Comparison of ENCODE assay signal across 31 cellular contexts in genomic region chr19:10083911-10084310, GRCh38.
"Had no signal": no experiment of that assay in that cellular context is flagged by ENCODE, and none has a peak within 500 bp of the region (broad histone marks: within the 10 kb centered on the region; RNA-seq: fewer than 3 reads in every experiment).

No MANE protein-coding gene starts in this region.

- ATAC-seq: activated CD4-positive, alpha-beta T cell treated with anti-CD3 and anti-CD28 coated beads for 36 hours; activated CD4-positive, CD25-positive, alpha-beta regulatory T cell treated with anti-CD3 and anti-CD28 coated beads, Interleukin-2, amount 50 U/mL, for 24 hours; activated naive CD8-positive, alpha-beta T cell treated with anti-CD3 and anti-CD28 coated beads, Interleukin-2, amount 50 U/mL, for 24 hours; activated T-cell treated with anti-CD3 and anti-CD28 coated beads, Interleukin-2, amount 50 U/mL, for 4 hours; PC-3 had no signal

- H3K4me3 Mint-ChIP-seq: activated CD4-positive, alpha-beta T cell treated with anti-CD3 and anti-CD28 coated beads for 36 hours; activated naive CD4-positive, alpha-beta T cell treated with anti-CD3 and anti-CD28 coated beads, Interleukin-2, amount 10 ng/mL, durations not matched to agents 7 days and 5 days; activated naive CD8-positive, alpha-beta T cell; activated naive CD8-positive, alpha-beta T cell treated with anti-CD3 and anti-CD28 coated beads, Interleukin-2, amount 50 U/mL, for 24 hours; activated T-cell treated with anti-CD3 and anti-CD28 coated beads, Interleukin-2, amount 50 U/mL, for 4 hours; activated T-helper 1 cell treated with anti-CD3 and anti-CD28 coated beads, Interleukin-12 subunit alpha, Interleukin-12 subunit beta, Interleukin-2, Interleukin-4 antibody, amounts not matched to agents 30 ng/mL and 10 ng/mL and 1 ng/mL, durations not matched to agents 14 hours and 24 hours and 36 hours; T-helper 1 cell treated with Interleukin-12 subunit alpha and Interleukin-12 subunit beta and Interleukin-4 antibody, amounts not matched to agents 30 μg/mL and 1 μg/mL, for 36 hours; T-helper 2 cell treated with Interferon-gamma antibody and Interleukin-4, amounts not matched to agents 5 μg/mL and 100 μg/mL, for 36 hours had no signal

- DNase-seq: activated CD4-positive, alpha-beta T cell treated with anti-CD3 and anti-CD28 coated beads for 36 hours; activated CD4-positive, alpha-beta T cell treated with anti-CD3 and anti-CD28 coated beads, Interleukin-2, amount 50 U/mL, for 1 hour; activated CD8-positive, alpha-beta memory T cell treated with anti-CD3 and anti-CD28 coated beads, Interleukin-2, amount 50 U/mL, for 4 hours; activated naive CD4-positive, alpha-beta T cell treated with anti-CD3 and anti-CD28 coated beads, Interleukin-2, amount 10 ng/mL, durations not matched to agents 7 days and 5 days; activated naive CD8-positive, alpha-beta T cell treated with anti-CD3 and anti-CD28 coated beads, Interleukin-2, amount 50 U/mL, for 24 hours; activated T-cell treated with anti-CD3 and anti-CD28 coated beads for 4 hours; activated T-cell treated with anti-CD3 and anti-CD28 coated beads, Interleukin-2, amount 50 U/mL, for 4 hours; anterior cingulate cortex; caudate nucleus; cerebellar nuclear complex; Kasumi-1; NCI-H1048; NCI-H1105 treated with DMSO at 0.1 percent for 48 hours; NCI-H1436; NCI-H1694; NCI-H1930; NCI-H510A; NCI-H526; NCI-H748 treated with DMSO at 0.1 percent for 48 hours; NK-92 treated with Interleukin-12 subunit alpha and Interleukin-12 subunit beta, amount 100 ng/mL, for 24 hours; PC-3; Peyer's patch; RPMI8226; SHP77 treated with DMSO at 0.1 percent for 48 hours; SK-N-SH had no signal

- H3K27me3 Mint-ChIP-seq: activated CD4-positive, alpha-beta T cell treated with anti-CD3 and anti-CD28 coated beads for 36 hours; activated naive CD8-positive, alpha-beta T cell; activated naive CD8-positive, alpha-beta T cell treated with anti-CD3 and anti-CD28 coated beads, Interleukin-2, amount 50 U/mL, for 24 hours had no signal

- H3K9me3 Mint-ChIP-seq: activated naive CD4-positive, alpha-beta T cell treated with anti-CD3 and anti-CD28 coated beads, Interleukin-2, amount 10 ng/mL, durations not matched to agents 7 days and 5 days; activated naive CD8-positive, alpha-beta T cell treated with anti-CD3 and anti-CD28 coated beads, Interleukin-2, amount 50 U/mL, for 24 hours; activated T-cell treated with anti-CD3 and anti-CD28 coated beads, Interleukin-2, amount 50 U/mL, for 4 hours; activated T-helper 1 cell treated with anti-CD3 and anti-CD28 coated beads, Interleukin-12 subunit alpha, Interleukin-12 subunit beta, Interleukin-2, Interleukin-4 antibody, amounts not matched to agents 30 ng/mL and 10 ng/mL and 1 ng/mL, durations not matched to agents 14 hours and 24 hours and 36 hours; T-helper 1 cell treated with Interleukin-12 subunit alpha and Interleukin-12 subunit beta and Interleukin-4 antibody, amounts not matched to agents 30 μg/mL and 1 μg/mL, for 36 hours; T-helper 2 cell treated with Interferon-gamma antibody and Interleukin-4, amounts not matched to agents 5 μg/mL and 100 μg/mL, for 36 hours had no signal

- H3K27ac Mint-ChIP-seq: activated CD4-positive, alpha-beta T cell treated with anti-CD3 and anti-CD28 coated beads for 36 hours; activated naive CD4-positive, alpha-beta T cell treated with anti-CD3 and anti-CD28 coated beads, Interleukin-2, amount 10 ng/mL, durations not matched to agents 7 days and 5 days; activated naive CD8-positive, alpha-beta T cell; activated naive CD8-positive, alpha-beta T cell treated with anti-CD3 and anti-CD28 coated beads, Interleukin-2, amount 50 U/mL, for 24 hours; activated T-helper 1 cell treated with anti-CD3 and anti-CD28 coated beads, Interleukin-12 subunit alpha, Interleukin-12 subunit beta, Interleukin-2, Interleukin-4 antibody, amounts not matched to agents 30 ng/mL and 10 ng/mL and 1 ng/mL, durations not matched to agents 14 hours and 24 hours and 36 hours; brain; T-helper 1 cell treated with Interleukin-12 subunit alpha and Interleukin-12 subunit beta and Interleukin-4 antibody, amounts not matched to agents 30 μg/mL and 1 μg/mL, for 36 hours; T-helper 2 cell treated with Interferon-gamma antibody and Interleukin-4, amounts not matched to agents 5 μg/mL and 100 μg/mL, for 36 hours had no signal

- H3K4me1 Mint-ChIP-seq: brain had no signal

- H3K36me3 Mint-ChIP-seq: activated naive CD8-positive, alpha-beta T cell; brain had no signal
